Comparison of ENCODE assay signal across 7 cellular contexts in the genomic region with DNA sequence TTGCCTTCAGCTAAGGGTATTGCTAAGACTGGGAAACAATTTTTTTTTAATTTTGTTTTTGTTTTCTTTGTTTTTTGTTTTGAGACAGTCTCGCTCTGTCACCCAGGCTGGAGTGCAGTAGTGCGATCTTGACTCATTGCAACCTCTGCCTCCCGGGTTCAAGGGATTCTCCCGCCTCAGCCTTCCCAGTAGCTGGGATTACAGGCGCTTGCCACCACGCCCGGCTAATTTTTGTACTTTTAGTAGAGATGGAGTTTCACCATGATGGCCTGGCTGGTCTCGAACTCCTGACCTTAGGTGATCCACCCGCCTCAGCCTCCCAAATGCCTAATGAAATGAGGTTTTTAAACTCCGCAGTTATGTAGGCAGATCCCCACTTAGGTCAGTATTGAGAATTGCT. TPM values are rescaled to one million over a fixed set of nuclear protein-coding genes. Genes with fewer than 3 reads are reported as not detected.
DNase-seq lines count a peak whose midpoint lies in the region; ATAC-seq and TF ChIP-seq lines count a peak whose summit lies in the region.
"Not testable (repeated sequence)": the region's sequence is repeated elsewhere in the genome, so short reads cannot be mapped to it uniquely, and the experiment has no call there.

No MANE protein-coding gene starts in this region.

- H3K9me3 Mint-ChIP-seq in activated T-cell treated with anti-CD3 and anti-CD28 coated beads, Interleukin-2, amount 50 U/mL, for 24 hours; brain; naive thymus-derived CD4-positive, alpha-beta T cell: not testable (repeated sequence)

- not testable (repeated sequence) for H3K9me3 ChIP-seq in SU-DHL-6 (ENCODE audit: insufficient read depth, low read length); naive thymus-derived CD4-positive, alpha-beta T cell (ENCODE audit: control insufficient read depth in 2 of 3, low read length in 3 of 3)

- H3K9me2 ChIP-seq in SU-DHL-6 (replicated peaks; ENCODE audit: insufficient read depth, low read length): not testable (repeated sequence)

- peak overlapping the region; percentile 98 for H3K27ac Mint-ChIP-seq in activated T-cell treated with anti-CD3 and anti-CD28 coated beads, Interleukin-2, amount 50 U/mL, for 24 hours
- H3K27ac Mint-ChIP-seq in brain: peak overlapping the region in 4 of 5 experiments; percentile 91 to 95 (median 94)
- peak overlapping the region in 7 of 9 donors; percentile 26 to 94 (median 88) for H3K27ac Mint-ChIP-seq in naive thymus-derived CD4-positive, alpha-beta T cell

- not testable (repeated sequence) for TF ChIP-seq CTCF in GM12875 (IDR thresholded peaks at IDR 0.05; ENCODE audit: borderline replicate concordance, insufficient read depth, low read depth, low read length); SU-DHL-6 (IDR thresholded peaks at IDR 0.05; ENCODE audit: insufficient read depth, low read length, poor library complexity, severe bottlenecking); brain (conservative IDR thresholded peaks at IDR 0.05); fibroblast of villous mesenchyme (IDR thresholded peaks at IDR 0.05; ENCODE audit: insufficient read depth, low read depth, low read length)

- peak overlapping the region; percentile 88 for H3K4me3 Mint-ChIP-seq in activated T-cell treated with anti-CD3 and anti-CD28 coated beads, Interleukin-2, amount 50 U/mL, for 24 hours
- H3K4me3 Mint-ChIP-seq in brain: peak overlapping the region; percentile 88 to 94 (median 93)
- H3K4me3 Mint-ChIP-seq in naive thymus-derived CD4-positive, alpha-beta T cell: peak overlapping the region; percentile 69 to 99 (median 93)

- not testable (repeated sequence) for H3K27me3 Mint-ChIP-seq in activated T-cell treated with anti-CD3 and anti-CD28 coated beads, Interleukin-2, amount 50 U/mL, for 24 hours; brain; naive thymus-derived CD4-positive, alpha-beta T cell

- peaks cover 17% of the 10 kb centered on the region for H3F3A ChIP-seq in SU-DHL-6 (ENCODE audit: insufficient read depth)

- CTCF ChIA-PET in naive thymus-derived CD4-positive, alpha-beta T cell (lab: Charles Lee): not testable (repeated sequence)

- peaks cover 51% of the 10 kb centered on the region for H3K36me3 Mint-ChIP-seq in activated T-cell treated with anti-CD3 and anti-CD28 coated beads, Interleukin-2, amount 50 U/mL, for 24 hours (ENCODE audit: low read depth)
- not testable (repeated sequence) for H3K36me3 Mint-ChIP-seq in brain
- peaks cover 0 to 36% (median 0%) of the 10 kb centered on the region in 5 donors for H3K36me3 Mint-ChIP-seq in naive thymus-derived CD4-positive, alpha-beta T cell

- peaks cover 65% of the 10 kb centered on the region for H3K79me2 ChIP-seq in SU-DHL-6 (ENCODE audit: insufficient read depth, low read length)

- not testable (repeated sequence) for H3K9ac ChIP-seq in SU-DHL-6 (ENCODE audit: low read length)

- H3K4me1 ChIP-seq in naive thymus-derived CD4-positive, alpha-beta T cell (ENCODE audit: control insufficient read depth in 2 of 2, insufficient read depth in 2 of 2, low read length in 2 of 2): peaks cover 37 to 44% of the 10 kb centered on the region in 2 donors

- H4K20me1 ChIP-seq in SU-DHL-6 (ENCODE audit: low read depth, low read length): peaks cover 53% of the 10 kb centered on the region

- ATAC-seq in naive thymus-derived CD4-positive, alpha-beta T cell: not testable (repeated sequence)

- not testable (repeated sequence) for H2AFZ ChIP-seq in SU-DHL-6 (ENCODE audit: low read depth, low read length, severe bottlenecking)

- H3K27me3 ChIP-seq in SU-DHL-6 (ENCODE audit: low read length); naive thymus-derived CD4-positive, alpha-beta T cell (ENCODE audit: control insufficient read depth in 2 of 2, insufficient read depth in 2 of 2, low read length in 2 of 2): not testable (repeated sequence)

- H3K4me3 ChIP-seq in GM12875 (ENCODE audit: low read depth, low read length) (peak overlapping the region; percentile 21), fibroblast of villous mesenchyme (ENCODE audit: low read depth, low read length) (peak overlapping the region; percentile 90)
- not testable (repeated sequence) for H3K4me3 ChIP-seq in SU-DHL-6 (ENCODE audit: insufficient read depth, low read length, poor library complexity, severe bottlenecking)
- peak overlapping the region; percentile 67 for H3K4me3 ChIP-seq in naive thymus-derived CD4-positive, alpha-beta T cell (ENCODE audit: low read length)

- not testable (repeated sequence) for H3K36me3 ChIP-seq in SU-DHL-6 (ENCODE audit: low read length); naive thymus-derived CD4-positive, alpha-beta T cell (ENCODE audit: control insufficient read depth in 2 of 3, insufficient read depth in 3 of 3, low read length in 3 of 3)

- intact Hi-C loops in naive thymus-derived CD4-positive, alpha-beta T cell (cut with micrococcal nuclease): loop anchor here (2.0 to 10.0 kb wide), 3 partner anchors 15 to 55 kb away; no protein-coding TSS in a partner anchor

- peaks cover 58% of the 10 kb centered on the region for H3K4me1 Mint-ChIP-seq in activated T-cell treated with anti-CD3 and anti-CD28 coated beads, Interleukin-2, amount 50 U/mL, for 24 hours (ENCODE audit: low read depth)
- peaks cover 76% of the 10 kb centered on the region for H3K4me1 Mint-ChIP-seq in brain
- H3K4me1 Mint-ChIP-seq in naive thymus-derived CD4-positive, alpha-beta T cell: peaks cover 35 to 74% (median 67%) of the 10 kb centered on the region in 7 donors

- H3K4me2 ChIP-seq in SU-DHL-6 (ENCODE audit: low read depth, low read length, poor library complexity, severe bottlenecking): peak overlapping the region; percentile 74

- DNase-seq in activated T-cell treated with anti-CD3 and anti-CD28 coated beads, Interleukin-2, amount 50 U/mL, for 24 hours: peak; percentile 61
- DNase-seq in fibroblast of villous mesenchyme (ENCODE audit: low read depth): not testable (repeated sequence)
- peak in 1 of 9 donors; percentile 47 for DNase-seq in naive thymus-derived CD4-positive, alpha-beta T cell
- peak in 2 of 3 donors; percentile 27 to 28 for DNase-seq in stimulated activated CD4-positive, alpha-beta T cell treated with anti-CD3 and anti-CD28 coated beads, Interleukin-12 subunit alpha, Interleukin-12 subunit beta, amount 100 ng/mL, for 48 hours (ENCODE audit: low read depth in 2 of 3, low spot score in 1 of 3)

- POLR2A ChIA-PET in naive thymus-derived CD4-positive, alpha-beta T cell (lab: Charles Lee): interaction anchor here (0.6 to 1.0 kb wide), 2 partner anchors 10 to 183 kb away, joined by 3 to 4 read pairs; no protein-coding TSS in a partner anchor

- H3K27ac ChIP-seq in SU-DHL-6 (ENCODE audit: low read depth, low read length): not testable (repeated sequence)
- H3K27ac ChIP-seq in naive thymus-derived CD4-positive, alpha-beta T cell (ENCODE audit: low read depth, low read length): peak overlapping the region; percentile 87

RNA-seq across cellular contexts. Expression of gene TAB2, which starts 2.5 kb away (rescaled TPM):
- 33.5 TPM for polyA plus RNA-seq in brain (ENCODE audit: insufficient read depth, low read depth, low replicate concordance)
- 20.9 and 36.3 TPM in 2 replicates for total RNA-seq in fibroblast of villous mesenchyme
- total RNA-seq in naive thymus-derived CD4-positive, alpha-beta T cell: 100 to 1,000 TPM in 4 of 5 experiments, 10 to 100 TPM in 1; 98.3 to 234 (median 119) TPM
- 10 to 100 TPM; 15.7 to 17.5 TPM for polyA plus RNA-seq in naive thymus-derived CD4-positive, alpha-beta T cell
